ENCODE assay signal across 1 cellular context in genomic region chr7:22989646-22990587, GRCh38.
TF ChIP-seq lines count a peak whose summit lies in the region.

No MANE protein-coding gene starts in this region.

TF ChIP-seq in H1, 55 proteins besides CTCF, POLR2A, EP300 and RAD21:
- no peak for TF ChIP-seq MAFK (IDR thresholded peaks at IDR 0.05; ENCODE audit: low read depth, low read length)
